ENCODE assay signal across 1 cellular context in the genomic region with DNA sequence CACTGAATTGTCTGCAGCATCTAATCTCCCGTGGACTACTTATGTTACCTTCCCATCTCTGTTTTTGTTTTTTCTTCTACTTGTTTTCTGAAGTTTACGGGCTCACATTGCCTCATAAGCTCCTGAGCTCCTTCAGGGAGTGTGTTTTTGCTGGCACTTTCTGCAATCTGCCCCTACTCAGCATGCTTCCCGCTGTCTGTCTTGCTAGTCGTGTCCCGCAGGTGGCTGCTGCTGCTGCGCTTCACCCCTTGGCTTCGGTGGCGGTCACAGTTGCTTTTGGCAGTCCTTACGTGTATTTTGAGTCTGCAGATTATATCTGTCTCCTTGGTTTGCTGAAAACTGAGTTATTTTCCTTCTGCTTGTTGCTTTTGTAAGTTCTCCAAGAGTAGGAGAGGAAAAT.
TF ChIP-seq lines count a peak whose summit lies in the region.

No MANE protein-coding gene starts in this region.

TF ChIP-seq in H1, 55 proteins besides CTCF, POLR2A, EP300 and RAD21:
- TF ChIP-seq SUZ12 (IDR thresholded peaks at IDR 0.05; ENCODE audit: low read length) (no peak), RNF2 (IDR thresholded peaks at IDR 0.05; ENCODE audit: borderline replicate concordance, low read depth, low read length, missing control alignments, poor library complexity, severe bottlenecking) (no peak), YY1 (IDR thresholded peaks at IDR 0.05; ENCODE audit: low read depth, low read length) (no peak), RXRA (IDR thresholded peaks at IDR 0.05; ENCODE audit: insufficient read depth, low read depth, low read length) (no peak), KDM1A (IDR thresholded peaks at IDR 0.05; ENCODE audit: borderline replicate concordance, low read length) (no peak), SRF (IDR thresholded peaks at IDR 0.05; ENCODE audit: low read depth, low read length) (no peak), KDM4A (IDR thresholded peaks at IDR 0.05; ENCODE audit: low read depth, low read length, severe bottlenecking) (no peak), CHD2 (IDR thresholded peaks at IDR 0.05; ENCODE audit: low read length) (no peak), JUND (IDR thresholded peaks at IDR 0.05; ENCODE audit: low read length) (no peak), RBBP5 (IDR thresholded peaks at IDR 0.05; ENCODE audit: borderline replicate concordance, low read depth, low read length) (no peak), NRF1 (IDR thresholded peaks at IDR 0.05; ENCODE audit: low read depth, low read length) (no peak), CTBP2 (IDR thresholded peaks at IDR 0.05; ENCODE audit: borderline replicate concordance, insufficient read depth, insufficient read length, low read length) (no peak), KDM5A (IDR thresholded peaks at IDR 0.05; ENCODE audit: low read length) (no peak), BRCA1 (IDR thresholded peaks at IDR 0.05; ENCODE audit: low read depth, low read length) (no peak), GABPA (IDR thresholded peaks at IDR 0.05; ENCODE audit: borderline replicate concordance, insufficient read depth, low read length) (no peak), TEAD4 (IDR thresholded peaks at IDR 0.05; ENCODE audit: low read depth, low read length) (no peak)
- TF ChIP-seq, protein P1, sequence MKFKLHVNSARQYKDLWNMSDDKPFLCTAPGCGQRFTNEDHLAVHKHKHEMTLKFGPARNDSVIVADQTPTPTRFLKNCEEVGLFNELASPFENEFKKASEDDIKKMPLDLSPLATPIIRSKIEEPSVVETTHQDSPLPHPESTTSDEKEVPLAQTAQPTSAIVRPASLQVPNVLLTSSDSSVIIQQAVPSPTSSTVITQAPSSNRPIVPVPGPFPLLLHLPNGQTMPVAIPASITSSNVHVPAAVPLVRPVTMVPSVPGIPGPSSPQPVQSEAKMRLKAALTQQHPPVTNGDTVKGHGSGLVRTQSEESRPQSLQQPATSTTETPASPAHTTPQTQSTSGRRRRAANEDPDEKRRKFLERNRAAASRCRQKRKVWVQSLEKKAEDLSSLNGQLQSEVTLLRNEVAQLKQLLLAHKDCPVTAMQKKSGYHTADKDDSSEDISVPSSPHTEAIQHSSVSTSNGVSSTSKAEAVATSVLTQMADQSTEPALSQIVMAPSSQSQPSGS (IDR thresholded peaks at IDR 0.05; ENCODE audit: low read length), result no peak
- TF ChIP-seq, protein P2, sequence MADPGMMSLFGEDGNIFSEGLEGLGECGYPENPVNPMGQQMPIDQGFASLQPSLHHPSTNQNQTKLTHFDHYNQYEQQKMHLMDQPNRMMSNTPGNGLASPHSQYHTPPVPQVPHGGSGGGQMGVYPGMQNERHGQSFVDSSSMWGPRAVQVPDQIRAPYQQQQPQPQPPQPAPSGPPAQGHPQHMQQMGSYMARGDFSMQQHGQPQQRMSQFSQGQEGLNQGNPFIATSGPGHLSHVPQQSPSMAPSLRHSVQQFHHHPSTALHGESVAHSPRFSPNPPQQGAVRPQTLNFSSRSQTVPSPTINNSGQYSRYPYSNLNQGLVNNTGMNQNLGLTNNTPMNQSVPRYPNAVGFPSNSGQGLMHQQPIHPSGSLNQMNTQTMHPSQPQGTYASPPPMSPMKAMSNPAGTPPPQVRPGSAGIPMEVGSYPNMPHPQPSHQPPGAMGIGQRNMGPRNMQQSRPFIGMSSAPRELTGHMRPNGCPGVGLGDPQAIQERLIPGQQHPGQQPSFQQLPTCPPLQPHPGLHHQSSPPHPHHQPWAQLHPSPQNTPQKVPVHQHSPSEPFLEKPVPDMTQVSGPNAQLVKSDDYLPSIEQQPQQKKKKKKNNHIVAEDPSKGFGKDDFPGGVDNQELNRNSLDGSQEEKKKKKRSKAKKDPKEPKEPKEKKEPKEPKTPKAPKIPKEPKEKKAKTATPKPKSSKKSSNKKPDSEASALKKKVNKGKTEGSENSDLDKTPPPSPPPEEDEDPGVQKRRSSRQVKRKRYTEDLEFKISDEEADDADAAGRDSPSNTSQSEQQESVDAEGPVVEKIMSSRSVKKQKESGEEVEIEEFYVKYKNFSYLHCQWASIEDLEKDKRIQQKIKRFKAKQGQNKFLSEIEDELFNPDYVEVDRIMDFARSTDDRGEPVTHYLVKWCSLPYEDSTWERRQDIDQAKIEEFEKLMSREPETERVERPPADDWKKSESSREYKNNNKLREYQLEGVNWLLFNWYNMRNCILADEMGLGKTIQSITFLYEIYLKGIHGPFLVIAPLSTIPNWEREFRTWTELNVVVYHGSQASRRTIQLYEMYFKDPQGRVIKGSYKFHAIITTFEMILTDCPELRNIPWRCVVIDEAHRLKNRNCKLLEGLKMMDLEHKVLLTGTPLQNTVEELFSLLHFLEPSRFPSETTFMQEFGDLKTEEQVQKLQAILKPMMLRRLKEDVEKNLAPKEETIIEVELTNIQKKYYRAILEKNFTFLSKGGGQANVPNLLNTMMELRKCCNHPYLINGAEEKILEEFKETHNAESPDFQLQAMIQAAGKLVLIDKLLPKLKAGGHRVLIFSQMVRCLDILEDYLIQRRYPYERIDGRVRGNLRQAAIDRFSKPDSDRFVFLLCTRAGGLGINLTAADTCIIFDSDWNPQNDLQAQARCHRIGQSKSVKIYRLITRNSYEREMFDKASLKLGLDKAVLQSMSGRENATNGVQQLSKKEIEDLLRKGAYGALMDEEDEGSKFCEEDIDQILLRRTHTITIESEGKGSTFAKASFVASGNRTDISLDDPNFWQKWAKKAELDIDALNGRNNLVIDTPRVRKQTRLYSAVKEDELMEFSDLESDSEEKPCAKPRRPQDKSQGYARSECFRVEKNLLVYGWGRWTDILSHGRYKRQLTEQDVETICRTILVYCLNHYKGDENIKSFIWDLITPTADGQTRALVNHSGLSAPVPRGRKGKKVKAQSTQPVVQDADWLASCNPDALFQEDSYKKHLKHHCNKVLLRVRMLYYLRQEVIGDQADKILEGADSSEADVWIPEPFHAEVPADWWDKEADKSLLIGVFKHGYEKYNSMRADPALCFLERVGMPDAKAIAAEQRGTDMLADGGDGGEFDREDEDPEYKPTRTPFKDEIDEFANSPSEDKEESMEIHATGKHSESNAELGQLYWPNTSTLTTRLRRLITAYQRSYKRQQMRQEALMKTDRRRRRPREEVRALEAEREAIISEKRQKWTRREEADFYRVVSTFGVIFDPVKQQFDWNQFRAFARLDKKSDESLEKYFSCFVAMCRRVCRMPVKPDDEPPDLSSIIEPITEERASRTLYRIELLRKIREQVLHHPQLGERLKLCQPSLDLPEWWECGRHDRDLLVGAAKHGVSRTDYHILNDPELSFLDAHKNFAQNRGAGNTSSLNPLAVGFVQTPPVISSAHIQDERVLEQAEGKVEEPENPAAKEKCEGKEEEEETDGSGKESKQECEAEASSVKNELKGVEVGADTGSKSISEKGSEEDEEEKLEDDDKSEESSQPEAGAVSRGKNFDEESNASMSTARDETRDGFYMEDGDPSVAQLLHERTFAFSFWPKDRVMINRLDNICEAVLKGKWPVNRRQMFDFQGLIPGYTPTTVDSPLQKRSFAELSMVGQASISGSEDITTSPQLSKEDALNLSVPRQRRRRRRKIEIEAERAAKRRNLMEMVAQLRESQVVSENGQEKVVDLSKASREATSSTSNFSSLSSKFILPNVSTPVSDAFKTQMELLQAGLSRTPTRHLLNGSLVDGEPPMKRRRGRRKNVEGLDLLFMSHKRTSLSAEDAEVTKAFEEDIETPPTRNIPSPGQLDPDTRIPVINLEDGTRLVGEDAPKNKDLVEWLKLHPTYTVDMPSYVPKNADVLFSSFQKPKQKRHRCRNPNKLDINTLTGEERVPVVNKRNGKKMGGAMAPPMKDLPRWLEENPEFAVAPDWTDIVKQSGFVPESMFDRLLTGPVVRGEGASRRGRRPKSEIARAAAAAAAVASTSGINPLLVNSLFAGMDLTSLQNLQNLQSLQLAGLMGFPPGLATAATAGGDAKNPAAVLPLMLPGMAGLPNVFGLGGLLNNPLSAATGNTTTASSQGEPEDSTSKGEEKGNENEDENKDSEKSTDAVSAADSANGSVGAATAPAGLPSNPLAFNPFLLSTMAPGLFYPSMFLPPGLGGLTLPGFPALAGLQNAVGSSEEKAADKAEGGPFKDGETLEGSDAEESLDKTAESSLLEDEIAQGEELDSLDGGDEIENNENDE (IDR thresholded peaks at IDR 0.05; ENCODE audit: insufficient replicate concordance, low read length), result no peak
- TF ChIP-seq, protein P3, sequence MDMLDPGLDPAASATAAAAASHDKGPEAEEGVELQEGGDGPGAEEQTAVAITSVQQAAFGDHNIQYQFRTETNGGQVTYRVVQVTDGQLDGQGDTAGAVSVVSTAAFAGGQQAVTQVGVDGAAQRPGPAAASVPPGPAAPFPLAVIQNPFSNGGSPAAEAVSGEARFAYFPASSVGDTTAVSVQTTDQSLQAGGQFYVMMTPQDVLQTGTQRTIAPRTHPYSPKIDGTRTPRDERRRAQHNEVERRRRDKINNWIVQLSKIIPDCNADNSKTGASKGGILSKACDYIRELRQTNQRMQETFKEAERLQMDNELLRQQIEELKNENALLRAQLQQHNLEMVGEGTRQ (IDR thresholded peaks at IDR 0.05; ENCODE audit: low read length), result no peak
